2 cellular contexts compared by ENCODE assay signal in genomic region chr5:93677344-93678021, GRCh38.
TF ChIP-seq lines count a peak whose summit lies in the region.

No MANE protein-coding gene starts in this region.

TF ChIP-seq in GM23338, 12 proteins besides CTCF, POLR2A, EP300 and RAD21 (continued from another document):
- TF ChIP-seq ETS1 (IDR thresholded peaks at IDR 0.05), result no peak
- no peak for TF ChIP-seq REST (IDR thresholded peaks at IDR 0.05; ENCODE audit: unreplicated experiment)
- TF ChIP-seq ZNF462 (CRISPR knock-in tag; IDR thresholded peaks at IDR 0.05), result no peak
- no peak for TF ChIP-seq EZH2 (IDR thresholded peaks at IDR 0.05; ENCODE audit: low read depth, unreplicated experiment)

TF ChIP-seq in endothelial cell of umbilical vein, 7 proteins besides CTCF, POLR2A, EP300 and RAD21 (continued from another document):
- TF ChIP-seq EZH2 (IDR thresholded peaks at IDR 0.05; ENCODE audit: borderline replicate concordance, low read depth, low read length, severe bottlenecking), result no peak
